29 cellular contexts compared by ENCODE assay signal in the genomic region with DNA sequence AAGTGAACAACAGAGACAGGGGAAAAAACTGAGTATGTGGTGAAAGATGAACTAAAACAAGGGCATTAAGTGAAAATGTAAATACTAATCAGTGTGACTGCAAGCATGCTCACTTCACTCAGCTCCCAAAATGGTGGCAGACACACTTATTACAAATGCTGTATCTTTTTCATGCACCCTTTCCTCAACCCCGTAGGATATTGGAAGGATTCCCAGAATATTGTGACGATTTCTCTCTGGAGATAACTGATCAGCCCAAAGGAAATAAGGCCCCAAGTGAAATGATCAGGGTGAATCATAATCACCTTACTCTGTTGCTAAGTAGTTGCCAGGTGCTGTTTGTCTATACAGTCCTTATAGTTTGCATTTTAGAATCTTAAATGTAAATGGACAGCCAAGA.
DNase-seq lines count a peak whose midpoint lies in the region; ATAC-seq, FAIRE-seq and TF ChIP-seq lines count a peak whose summit lies in the region.
"Had no signal": no experiment of that assay in that cellular context is flagged by ENCODE, and none has a peak within 500 bp of the region (broad histone marks: within the 10 kb centered on the region; RNA-seq: fewer than 3 reads in every experiment).

No MANE protein-coding gene starts in this region.

- DNase-seq in activated naive CD4-positive, alpha-beta T cell treated with anti-CD3 and anti-CD28 coated beads, Interleukin-2, amount 50 U/mL, for 72 hours (ENCODE audit: low spot score in 2 of 2) = no peak
- no peak for DNase-seq in keratinocyte (ENCODE audit: low read depth, low spot score)
- DNase-seq in stimulated activated naive B cell treated with anti-CD40 and anti-IgM and Interleukin-4, amounts not matched to agents 10 μg/mL and 1 μg/mL and 100 μg/mL, for 72 hours = no peak
- no peak for DNase-seq in activated naive CD8-positive, alpha-beta T cell treated with anti-CD3 and anti-CD28 coated beads for 36 hours
- no peak for DNase-seq in iPS-NIHi11 (ENCODE audit: low spot score)
- no peak for DNase-seq in activated CD8-positive, alpha-beta memory T cell treated with anti-CD3 and anti-CD28 coated beads, Interleukin-2, amount 50 U/mL, for 4 hours
- DNase-seq: C1 segment of cervical spinal cord; CD8-positive, alpha-beta memory T cell; DMS79 treated with DMSO at 0.1 percent for 48 hours; GF-D8; HCEC 1CT; Karpas-422; NCI-H1092; NCI-H1417 treated with DMSO at 0.1 percent for 48 hours; NCI-H187; NCI-H2081 treated with DMSO at 0.1 percent for 48 hours; NCI-H2171; NCI-H226; NCI-H510A treated with DMSO at 0.1 percent for 48 hours; NCI-H748 treated with DMSO at 0.1 percent for 48 hours; NK-92 treated with Interleukin-12 subunit alpha and Interleukin-12 subunit beta, amount 100 ng/mL, for 24 hours; PC-3; SK-N-SH had no signal

- no peaks in the 10 kb centered on the region for H3K9me3 ChIP-seq in keratinocyte (ENCODE audit: control insufficient read depth, low read depth, low read length)
- H3K9me3 ChIP-seq: SK-N-SH had no signal

- H3K27me3 Mint-ChIP-seq in activated naive CD4-positive, alpha-beta T cell treated with anti-CD3 and anti-CD28 coated beads, Interleukin-2, amount 50 U/mL, for 24 hours = no peaks in the 10 kb centered on the region
- H3K27me3 Mint-ChIP-seq in stimulated activated naive B cell treated with anti-CD40 and anti-IgM and Interleukin-4, amounts not matched to agents 10 μg/mL and 1 μg/mL and 100 μg/mL, for 72 hours = no peaks in the 10 kb centered on the region
- H3K27me3 Mint-ChIP-seq in activated naive CD8-positive, alpha-beta T cell treated with anti-CD3 and anti-CD28 coated beads for 36 hours = no peaks in the 10 kb centered on the region
- H3K27me3 Mint-ChIP-seq: CD8-positive, alpha-beta memory T cell had no signal

- H3K36me3 ChIP-seq in keratinocyte (ENCODE audit: control insufficient read depth in 2 of 2, extremely low read depth in 1 of 2, insufficient read depth in 2 of 2, low read length in 2 of 2) = peaks cover 1 to 20% of the 10 kb centered on the region in 2 experiments

- ATAC-seq in activated naive CD4-positive, alpha-beta T cell treated with anti-CD3 and anti-CD28 coated beads, Interleukin-2, amount 50 U/mL, for 72 hours = no peak
- no peak for ATAC-seq in stimulated activated naive B cell treated with anti-CD40 and anti-IgM and Interleukin-4, amounts not matched to agents 10 μg/mL and 1 μg/mL and 100 μg/mL, for 72 hours (replicated peaks)
- ATAC-seq: PC-3 had no signal

- peaks cover 24% of the 10 kb centered on the region for H3K4me1 Mint-ChIP-seq in activated naive CD4-positive, alpha-beta T cell treated with anti-CD3 and anti-CD28 coated beads, Interleukin-2, amount 50 U/mL, for 24 hours
- peaks cover 2 to 5% of the 10 kb centered on the region in 2 donors for H3K4me1 Mint-ChIP-seq in stimulated activated naive B cell treated with anti-CD40 and anti-IgM and Interleukin-4, amounts not matched to agents 10 μg/mL and 1 μg/mL and 100 μg/mL, for 72 hours
- peaks cover 5% of the 10 kb centered on the region for H3K4me1 Mint-ChIP-seq in activated naive CD8-positive, alpha-beta T cell treated with anti-CD3 and anti-CD28 coated beads for 36 hours

- H4K20me1 ChIP-seq in keratinocyte (ENCODE audit: control insufficient read depth, extremely low read depth, insufficient read depth, low read length) = no peaks in the 10 kb centered on the region

- dilution Hi-C loops in keratinocyte (cut with MboI; ENCODE audit: extremely low pct_ligation_motif_present, low sequenced_read_pairs) = no loop called here

- no peaks in the 10 kb centered on the region for H3K9me3 Mint-ChIP-seq in activated naive CD4-positive, alpha-beta T cell treated with anti-CD3 and anti-CD28 coated beads, Interleukin-2, amount 50 U/mL, for 24 hours
- H3K9me3 Mint-ChIP-seq in activated naive CD4-positive, alpha-beta T cell treated with anti-CD3 and anti-CD28 coated beads, Interleukin-2, amount 50 U/mL, for 72 hours = no peaks in the 10 kb centered on the region
- no peaks in the 10 kb centered on the region for H3K9me3 Mint-ChIP-seq in stimulated activated naive B cell treated with anti-CD40 and anti-IgM and Interleukin-4, amounts not matched to agents 10 μg/mL and 1 μg/mL and 100 μg/mL, for 72 hours
- H3K9me3 Mint-ChIP-seq in activated naive CD8-positive, alpha-beta T cell treated with anti-CD3 and anti-CD28 coated beads for 36 hours = no peaks in the 10 kb centered on the region

- H3K4me3 Mint-ChIP-seq in activated naive CD4-positive, alpha-beta T cell treated with anti-CD3 and anti-CD28 coated beads, Interleukin-2, amount 50 U/mL, for 24 hours = no peak overlapping the region
- H3K4me3 Mint-ChIP-seq in stimulated activated naive B cell treated with anti-CD40 and anti-IgM and Interleukin-4, amounts not matched to agents 10 μg/mL and 1 μg/mL and 100 μg/mL, for 72 hours = no peak overlapping the region
- H3K4me3 Mint-ChIP-seq in activated naive CD8-positive, alpha-beta T cell treated with anti-CD3 and anti-CD28 coated beads for 36 hours = no peak overlapping the region
- H3K4me3 Mint-ChIP-seq: CD8-positive, alpha-beta memory T cell had no signal

- FAIRE-seq in keratinocyte (lab: Jason Lieb, UNC) = peak; percentile 59
- FAIRE-seq: A204.1, GM12891, H1 had no signal

- H3K27ac ChIP-seq in VCaP = peak overlapping the region; percentile 91
- H3K27ac ChIP-seq in keratinocyte (ENCODE audit: control insufficient read depth, insufficient read depth, low read length) = no peak overlapping the region
- H3K27ac ChIP-seq: HL-60 had no signal

- no peaks in the 10 kb centered on the region for H3K27me3 ChIP-seq in keratinocyte (ENCODE audit: control insufficient read depth, extremely low read depth, insufficient read depth, low read length)

- no peak overlapping the region for H2AFZ ChIP-seq in keratinocyte (ENCODE audit: control insufficient read depth, low read length)

- H3K36me3 Mint-ChIP-seq in activated naive CD4-positive, alpha-beta T cell treated with anti-CD3 and anti-CD28 coated beads, Interleukin-2, amount 50 U/mL, for 24 hours = peaks cover 17% of the 10 kb centered on the region
- no peaks in the 10 kb centered on the region for H3K36me3 Mint-ChIP-seq in activated naive CD4-positive, alpha-beta T cell treated with anti-CD3 and anti-CD28 coated beads, Interleukin-2, amount 50 U/mL, for 72 hours
- H3K36me3 Mint-ChIP-seq in stimulated activated naive B cell treated with anti-CD40 and anti-IgM and Interleukin-4, amounts not matched to agents 10 μg/mL and 1 μg/mL and 100 μg/mL, for 72 hours = peaks cover 28 to 42% of the 10 kb centered on the region in 2 donors
- H3K36me3 Mint-ChIP-seq in activated naive CD8-positive, alpha-beta T cell treated with anti-CD3 and anti-CD28 coated beads for 36 hours = peaks cover 9% of the 10 kb centered on the region

- peaks cover 2% of the 10 kb centered on the region for H3K9me1 ChIP-seq in keratinocyte (ENCODE audit: control insufficient read depth, extremely low read depth, insufficient read depth, low read length)

- peaks cover 6% of the 10 kb centered on the region for H3K79me2 ChIP-seq in keratinocyte (ENCODE audit: control insufficient read depth, insufficient read depth, low read length)

- H3K9ac ChIP-seq in keratinocyte (ENCODE audit: control insufficient read depth, extremely low read depth, insufficient read depth, low read length) = no peak overlapping the region
- H3K9ac ChIP-seq: SK-N-SH had no signal

- H3K27ac Mint-ChIP-seq in activated naive CD4-positive, alpha-beta T cell treated with anti-CD3 and anti-CD28 coated beads, Interleukin-2, amount 50 U/mL, for 24 hours = peak overlapping the region; percentile 5
- peak overlapping the region in 1 of 2 donors; percentile 59 for H3K27ac Mint-ChIP-seq in activated naive CD4-positive, alpha-beta T cell treated with anti-CD3 and anti-CD28 coated beads, Interleukin-2, amount 50 U/mL, for 72 hours
- H3K27ac Mint-ChIP-seq in stimulated activated naive B cell treated with anti-CD40 and anti-IgM and Interleukin-4, amounts not matched to agents 10 μg/mL and 1 μg/mL and 100 μg/mL, for 72 hours = peak overlapping the region; percentile 7
- H3K27ac Mint-ChIP-seq in activated naive CD8-positive, alpha-beta T cell treated with anti-CD3 and anti-CD28 coated beads for 36 hours = no peak overlapping the region

- no peak for TF ChIP-seq CTCF in VCaP (conservative IDR thresholded peaks at IDR 0.05)
- TF ChIP-seq CTCF in keratinocyte (optimal IDR thresholded peaks at IDR 0.05 in 1 of 3, IDR thresholded peaks at IDR 0.05 in 1 of 3, conservative IDR thresholded peaks at IDR 0.05 in 1 of 3; ENCODE audit: extremely low read depth in 1 of 3, insufficient read depth in 2 of 3, low read length in 3 of 3) = no peak

- H3K4me3 ChIP-seq in keratinocyte (ENCODE audit: control insufficient read depth in 2 of 3, extremely low read depth in 1 of 3, insufficient read depth in 2 of 3, low read depth in 1 of 3, low read length in 3 of 3) = no peak overlapping the region

- peaks cover 43% of the 10 kb centered on the region for H3K4me1 ChIP-seq in keratinocyte (ENCODE audit: control insufficient read depth, extremely low read depth, insufficient read depth, low read length)

- H3K4me2 ChIP-seq in keratinocyte (ENCODE audit: control insufficient read depth, extremely low read depth, insufficient read depth, low read depth, low read length) = no peak overlapping the region
- H3K4me2 ChIP-seq: SK-N-SH had no signal
